ENCODE assay signal across 8 cellular contexts in the genomic region with DNA sequence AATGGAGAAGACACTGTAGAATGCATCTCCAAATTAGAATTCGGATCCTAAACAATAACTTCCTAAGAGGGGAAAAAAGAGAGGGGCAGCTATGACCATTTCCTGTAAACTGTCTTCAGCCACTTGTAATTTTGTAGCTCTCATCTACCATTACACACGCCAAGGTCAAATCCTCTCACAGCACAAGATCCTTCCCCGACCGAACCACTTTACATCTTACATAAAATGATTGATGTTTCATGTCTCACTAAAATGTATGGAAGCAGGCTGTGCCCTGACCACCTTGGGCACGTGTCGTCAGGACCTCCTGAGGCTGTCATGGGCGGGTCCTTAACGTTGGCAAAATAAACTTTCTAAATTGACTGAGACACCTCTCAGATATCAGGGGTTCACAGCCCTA. TPM values are rescaled to one million over a fixed set of nuclear protein-coding genes. Genes with fewer than 3 reads are reported as not detected.
A peak's percentile ranks its signal among the peaks of the same experiment; 100 is the strongest.
DNase-seq lines count a peak whose midpoint lies in the region; ATAC-seq and TF ChIP-seq lines count a peak whose summit lies in the region.

No MANE protein-coding gene starts in this region.

- POLR2A ChIA-PET in SK-N-SH (lab: Yijun Ruan, JAX) = no interaction called here

- TF ChIP-seq RAD21 in SK-N-SH (IDR thresholded peaks at IDR 0.05; ENCODE audit: low read length) = no peak

- peak overlapping the region; percentile 65 to 80 for H3K27ac ChIP-seq in SK-N-SH (ENCODE audit: low read depth in 2 of 2, low read length in 1 of 2)
- H3K27ac ChIP-seq in adrenal gland = peak overlapping the region; percentile 68 to 84 (median 75)

- H2AFZ ChIP-seq in SK-N-SH (ENCODE audit: low read depth) = peak overlapping the region; percentile 94

- CTCF ChIA-PET in SK-N-SH (lab: Yijun Ruan, JAX) = interaction anchor here (0.7 kb wide), 1 partner anchor 306 kb away, joined by 3 read pairs; no protein-coding TSS in a partner anchor

- peak; percentile 61 for DNase-seq in NCI-H2107 treated with DMSO at 0.1 percent for 48 hours (lab: John Stamatoyannopoulos, UW; ENCODE audit: unreplicated experiment)
- no peak for DNase-seq in NCI-H2107 (lab: John Stamatoyannopoulos, UW)
- DNase-seq in SK-N-SH = no peak
- peak; percentile 28 to 61 (median 37) for DNase-seq in adrenal gland
- peak; percentile 39 for DNase-seq in iris pigment epithelial cell (ENCODE audit: low read depth)
- peak; percentile 10 to 18 for DNase-seq in stimulated activated CD8-positive, alpha-beta memory T cell treated with anti-CD3 and anti-CD28 coated beads, Interleukin-2, amount 100 ng/mL, for 48 hours (ENCODE audit: low read depth in 2 of 2)
- DNase-seq in GDM1 (lab: John Stamatoyannopoulos, UW) = no peak

- TF ChIP-seq CTCF in SK-N-SH (IDR thresholded peaks at IDR 0.05) (no peak), adrenal gland (IDR thresholded peaks at IDR 0.05) (no peak)

- H3K36me3 ChIP-seq in SK-N-SH (replicated peaks in 1 of 2; ENCODE audit: control insufficient read depth in 1 of 2, insufficient read depth in 2 of 2, low read length in 1 of 2) = no peaks in the 10 kb centered on the region
- H3K36me3 ChIP-seq in adrenal gland (replicated peaks in 1 of 2) = no peaks in the 10 kb centered on the region

- peak; percentile 14 for ATAC-seq in HG03575 (IDR thresholded peaks at IDR 0.05; ENCODE audit: extremely low read depth, insufficient number of reproducible peaks, low FRiP score, unreplicated experiment)

- no peak for TF ChIP-seq EP300 in SK-N-SH (IDR thresholded peaks at IDR 0.05; ENCODE audit: borderline replicate concordance in 1 of 2, low read depth in 1 of 2, low read length in 1 of 2)

- no peaks in the 10 kb centered on the region; the same call in 1 of the 2 replicates for H3K79me2 ChIP-seq in SK-N-SH (ENCODE audit: insufficient read depth)

- intact Hi-C loops in adrenal gland (cut with DNase I) = no loop called here

- H3K4me1 ChIP-seq in SK-N-SH (ENCODE audit: control insufficient read depth in 1 of 2, insufficient read depth in 2 of 2, low read depth in 1 of 2, low read length in 1 of 2) (peaks cover 7 to 8% of the 10 kb centered on the region in 2 experiments; a peak in 3 of 4 replicates), adrenal gland (replicated peaks in 1 of 2) (peaks cover 10 to 18% of the 10 kb centered on the region in 2 donors)

- H3K9ac ChIP-seq in SK-N-SH = peak overlapping the region; percentile 46; the same call in 1 of the 2 replicates

- H3K27me3 ChIP-seq in SK-N-SH (ENCODE audit: insufficient read depth) (peaks cover 7% of the 10 kb centered on the region; the same call in 1 of the 2 replicates), adrenal gland (peaks cover 1% of the 10 kb centered on the region)

- H3K9me3 ChIP-seq in SK-N-SH (no peaks in the 10 kb centered on the region), adrenal gland (replicated peaks in 1 of 3) (no peaks in the 10 kb centered on the region)

- peaks cover 4% of the 10 kb centered on the region for H3F3A ChIP-seq in SK-N-SH (replicated peaks; ENCODE audit: insufficient read depth)

- peak overlapping the region; percentile 79 for H3K4me2 ChIP-seq in SK-N-SH

- no peaks in the 10 kb centered on the region for H4K20me1 ChIP-seq in SK-N-SH (ENCODE audit: insufficient read depth)

- no peak for TF ChIP-seq POLR2A in adrenal gland (IDR thresholded peaks at IDR 0.05)

- H3K4me3 ChIP-seq in SK-N-SH (ENCODE audit: low read depth in 2 of 2, low read length in 1 of 2) = peak overlapping the region; percentile 37 to 59
- H3K4me3 ChIP-seq in adrenal gland = peak overlapping the region in 1 of 4 donors; percentile 23

- H3K9me2 ChIP-seq in SK-N-SH = no peaks in the 10 kb centered on the region

- 6% methylated on average over 8 of the region's 8 CpGs for WGBS in SK-N-SH (ENCODE audit: low lambda C conversion rate)
- 0 to 5% (median 1%) methylated on average over 8 of the region's 8 CpGs for WGBS in adrenal gland, 4 donors

TF ChIP-seq in SK-N-SH, 30 proteins besides CTCF, POLR2A, EP300 and RAD21:
- TF ChIP-seq GATA2 (CRISPR knock-in tag; IDR thresholded peaks at IDR 0.05) (no peak), MEF2A (IDR thresholded peaks at IDR 0.05; ENCODE audit: borderline replicate concordance, low read depth) (no peak), TCF12 (IDR thresholded peaks at IDR 0.05) (no peak), TAF1 (IDR thresholded peaks at IDR 0.05; ENCODE audit: borderline replicate concordance, low read depth, low read length) (no peak)

RNA-seq across cellular contexts. Expression of a gene that starts 24.1 kb away (rescaled TPM):
- polyA plus RNA-seq in SK-N-SH (2012; rRNA removed) = 17.4 and 18.7 TPM in 2 replicates
- polyA plus RNA-seq in SK-N-SH (2012; cell fraction: cytosol; rRNA removed) = 20.8 and 25.4 TPM in 2 replicates
- polyA plus RNA-seq in SK-N-SH (2012; cell fraction: nucleus; rRNA removed) = 17.4 and 21.0 TPM in 2 replicates
- total RNA-seq in adrenal gland = 10 to 100 TPM; 10.6 to 44.6 (median 27.2) TPM
- 10 to 100 TPM; 26.6 to 99.5 (median 46.4) TPM for polyA plus RNA-seq in adrenal gland

Comparison
In these comparisons a context has a peak if more than half of its experiments do, and no peak if none do; other contexts are left out.
1. DNase-seq: peak in NCI-H2107 treated with DMSO at 0.1 percent for 48 hours (single experiment), adrenal gland (7 of 7), iris pigment epithelial cell (single experiment) and stimulated activated CD8-positive, alpha-beta memory T cell treated with anti-CD3 and anti-CD28 coated beads, Interleukin-2, amount 100 ng/mL, for 48 hours (2 of 2); none in NCI-H2107 (single experiment), SK-N-SH (single experiment) and GDM1 (single experiment).